17 cellular contexts compared by ENCODE assay signal in genomic region chr10:76315240-76315639, GRCh38.
"Had no signal": no experiment of that assay in that cellular context is flagged by ENCODE, and none has a peak within 500 bp of the region (broad histone marks: within the 10 kb centered on the region; RNA-seq: fewer than 3 reads in every experiment).

No MANE protein-coding gene starts in this region.

- H3K36me3 ChIP-seq: colonic mucosa, esophagus muscularis mucosa, tibial nerve, uterus had no signal

- ATAC-seq: activated T-cell treated with anti-CD3 and anti-CD28 coated beads, Interleukin-2, amount 50 U/mL, for 72 hours; left ventricle myocardium superior; naive thymus-derived CD8-positive, alpha-beta T cell; stimulated activated effector memory CD8-positive, alpha-beta T cell treated with anti-CD3 and anti-CD28 coated beads, Interleukin-12 subunit alpha, Interleukin-12 subunit beta, amount 100 ng/mL, for 72 hours had no signal

- H3K9me3 ChIP-seq: colonic mucosa, uterus had no signal

- H3K27ac ChIP-seq: colonic mucosa, esophagus muscularis mucosa, hepatocyte, tibial nerve, uterus had no signal

- H3K4me1 ChIP-seq: colonic mucosa had no signal

- DNase-seq: activated B cell treated with CpG ODN at 0.5 μM for 24 hours; activated CD4-positive, alpha-beta T cell treated with anti-CD3 and anti-CD28 coated beads for 48 hours; activated CD8-positive, alpha-beta memory T cell treated with anti-CD3 and anti-CD28 coated beads, Interleukin-2, amount 50 U/mL, for 48 hours; activated gamma-delta T cell treated with Interleukin-2 at 50 U/mL for 16 hours; activated T-cell treated with anti-CD3 and anti-CD28 coated beads, Interleukin-2, amount 50 U/mL, for 72 hours; amniotic stem cell; central memory CD4-positive, alpha-beta T cell; colonic mucosa; left ventricle myocardium superior; naive thymus-derived CD8-positive, alpha-beta T cell; retina; stimulated activated CD4-positive, alpha-beta T cell treated with anti-CD3 and anti-CD28 coated beads, Interleukin-12 subunit alpha, Interleukin-12 subunit beta, amount 100 ng/mL, for 4 hours; uterus had no signal

- H3K27me3 ChIP-seq: colonic mucosa, esophagus muscularis mucosa, hepatocyte, tibial nerve, uterus had no signal

- H3K4me3 ChIP-seq: colonic mucosa, esophagus muscularis mucosa, hepatocyte, tibial nerve, uterus had no signal
